8 cellular contexts compared by ENCODE assay signal in genomic region chr19:23394481-23394880, GRCh38. TPM values are rescaled to one million over a fixed set of nuclear protein-coding genes. Genes with fewer than 3 reads are reported as not detected.
DNase-seq lines count a peak whose midpoint lies in the region; ATAC-seq and TF ChIP-seq lines count a peak whose summit lies in the region.
"Not testable (repeated sequence)": the region's sequence is repeated elsewhere in the genome, so short reads cannot be mapped to it uniquely, and the experiment has no call there.

No MANE protein-coding gene starts in this region.

- H3K4me3 Mint-ChIP-seq in CD8-positive, alpha-beta memory T cell = peak overlapping the region; percentile 98 to 100 (median 99)
- H3K4me3 Mint-ChIP-seq in activated naive CD4-positive, alpha-beta T cell treated with anti-CD3 and anti-CD28 coated beads, Interleukin-2, amount 50 U/mL, for 24 hours = peak overlapping the region; percentile 96
- peak overlapping the region; percentile 99 for H3K4me3 Mint-ChIP-seq in endodermal cell
- H3K4me3 Mint-ChIP-seq in stimulated activated naive CD8-positive, alpha-beta T cell treated with anti-CD3 and anti-CD28 coated beads, Interleukin-15, amount 100 ng/mL, for 72 hours = peak overlapping the region; percentile 87 to 97

- peaks cover 44 to 50% (median 44%) of the 10 kb centered on the region in 3 donors for H3K4me1 Mint-ChIP-seq in CD8-positive, alpha-beta memory T cell
- peaks cover 40% of the 10 kb centered on the region for H3K4me1 Mint-ChIP-seq in activated naive CD4-positive, alpha-beta T cell treated with anti-CD3 and anti-CD28 coated beads, Interleukin-2, amount 50 U/mL, for 24 hours
- H3K4me1 Mint-ChIP-seq in endodermal cell = peaks cover 28% of the 10 kb centered on the region
- H3K4me1 Mint-ChIP-seq in stimulated activated naive CD8-positive, alpha-beta T cell treated with anti-CD3 and anti-CD28 coated beads, Interleukin-15, amount 100 ng/mL, for 72 hours = peaks cover 30% of the 10 kb centered on the region

- not testable (repeated sequence) for H3K9me3 Mint-ChIP-seq in CD8-positive, alpha-beta memory T cell; activated naive CD4-positive, alpha-beta T cell treated with anti-CD3 and anti-CD28 coated beads, Interleukin-2, amount 50 U/mL, for 24 hours; endodermal cell
- peaks cover 15 to 16% of the 10 kb centered on the region in 2 donors for H3K9me3 Mint-ChIP-seq in stimulated activated naive CD8-positive, alpha-beta T cell treated with anti-CD3 and anti-CD28 coated beads, Interleukin-15, amount 100 ng/mL, for 72 hours

- CTCF ChIA-PET in CD8-positive, alpha-beta memory T cell (lab: Charles Lee) = interaction anchor here (1.0 to 2.2 kb wide), 3 partner anchors 121 to 364 kb away, joined by 3 to 7 read pairs (median 7); partner anchors contain the start of gene ZNF675

- H3K27ac Mint-ChIP-seq in CD8-positive, alpha-beta memory T cell = peak overlapping the region; percentile 97 to 100 (median 98)
- H3K27ac Mint-ChIP-seq in activated naive CD4-positive, alpha-beta T cell treated with anti-CD3 and anti-CD28 coated beads, Interleukin-2, amount 50 U/mL, for 24 hours = peak overlapping the region; percentile 98
- H3K27ac Mint-ChIP-seq in endodermal cell = peak overlapping the region; percentile 99
- H3K27ac Mint-ChIP-seq in stimulated activated naive CD8-positive, alpha-beta T cell treated with anti-CD3 and anti-CD28 coated beads, Interleukin-15, amount 100 ng/mL, for 72 hours = peak overlapping the region; percentile 96 to 99

- H3K4me2 ChIP-seq in Loucy (ENCODE audit: low read depth, low read length, poor library complexity, severe bottlenecking) = peak overlapping the region; percentile 98

- not testable (repeated sequence) for ATAC-seq in stimulated activated naive CD8-positive, alpha-beta T cell treated with anti-CD3 and anti-CD28 coated beads, Interleukin-15, amount 100 ng/mL, for 72 hours

- H3K36me3 ChIP-seq in CD8-positive, alpha-beta memory T cell (ENCODE audit: insufficient read depth, low read length); Loucy (ENCODE audit: insufficient read depth, low read length); neutrophil: not testable (repeated sequence)
- H3K36me3 ChIP-seq in endodermal cell (ENCODE audit: control insufficient read depth, insufficient read depth, low read length) = peaks cover 26% of the 10 kb centered on the region

- H3K79me2 ChIP-seq in Loucy (ENCODE audit: insufficient read depth, low read length) = peaks cover 54% of the 10 kb centered on the region

- H3K4me3 ChIP-seq in CD8-positive, alpha-beta memory T cell (ENCODE audit: low read length) = peak overlapping the region; percentile 92
- H3K4me3 ChIP-seq in Loucy (ENCODE audit: low read length, poor library complexity, severe bottlenecking) (peak overlapping the region; percentile 97), endodermal cell (ENCODE audit: low read length) (peak overlapping the region; percentile 97), neutrophil (ENCODE audit: low read depth in 1 of 2, low read length in 1 of 2) (peak overlapping the region; percentile 67 to 70)

- H3K9ac ChIP-seq in Loucy (ENCODE audit: low read depth, low read length, poor library complexity, severe bottlenecking) (peak overlapping the region; percentile 97), endodermal cell (ENCODE audit: extremely low read depth, low read length, poor library complexity, severe bottlenecking) (peak overlapping the region; percentile 99)

- H3K9me2 ChIP-seq in Loucy (replicated peaks; ENCODE audit: low read depth, low read length) = not testable (repeated sequence)

- H2AFZ ChIP-seq in Loucy (ENCODE audit: low read length) = peak overlapping the region; percentile 71

- peaks cover 7 to 38% (median 8%) of the 10 kb centered on the region in 3 donors for H3K36me3 Mint-ChIP-seq in CD8-positive, alpha-beta memory T cell
- H3K36me3 Mint-ChIP-seq in activated naive CD4-positive, alpha-beta T cell treated with anti-CD3 and anti-CD28 coated beads, Interleukin-2, amount 50 U/mL, for 24 hours = peaks cover 15% of the 10 kb centered on the region
- peaks cover 20% of the 10 kb centered on the region for H3K36me3 Mint-ChIP-seq in endodermal cell (ENCODE audit: low read depth)

- H4K20me1 ChIP-seq in Loucy (ENCODE audit: insufficient read depth, low read length, poor library complexity, severe bottlenecking) = peaks cover 41% of the 10 kb centered on the region

- H3K9me3 ChIP-seq in CD8-positive, alpha-beta memory T cell (ENCODE audit: low read length); Loucy (ENCODE audit: insufficient read depth, low read depth, low read length); endodermal cell (ENCODE audit: control insufficient read depth, low read length); neutrophil: not testable (repeated sequence)

- peaks cover 24% of the 10 kb centered on the region for H3K4me1 ChIP-seq in CD8-positive, alpha-beta memory T cell (ENCODE audit: insufficient read depth, low read length)
- H3K4me1 ChIP-seq in Loucy (ENCODE audit: insufficient read depth, low read length, poor library complexity, severe bottlenecking) (peaks cover 28% of the 10 kb centered on the region), neutrophil (ENCODE audit: control insufficient read depth in 1 of 2, insufficient read depth in 1 of 2, low read depth in 1 of 2, low read length in 1 of 2) (peaks cover 9 to 16% of the 10 kb centered on the region in 2 experiments)
- not testable (repeated sequence) for H3K4me1 ChIP-seq in endodermal cell (ENCODE audit: control insufficient read depth, insufficient read depth, low read length)

- WGBS in endodermal cell (ENCODE audit: insufficient coverage in 1 of 2, insufficient read length in 1 of 2), 2 experiments = 8 to 23% methylated on average over 4 to 12 of the region's 12 CpGs

- DNase-seq in CD8-positive, alpha-beta memory T cell = peak; percentile 41 to 68 (median 50)
- DNase-seq in endodermal cell = not testable (repeated sequence)
- peak; percentile 57 for DNase-seq in islet precursor cell
- peak; percentile 37 to 54 for DNase-seq in stimulated activated naive CD8-positive, alpha-beta T cell treated with anti-CD3 and anti-CD28 coated beads, Interleukin-15, amount 100 ng/mL, for 72 hours

- TF ChIP-seq CTCF in Loucy (conservative IDR thresholded peaks at IDR 0.05; ENCODE audit: low read length); VCaP (conservative IDR thresholded peaks at IDR 0.05); endodermal cell (conservative IDR thresholded peaks at IDR 0.05); neutrophil (IDR thresholded peaks at IDR 0.05): not testable (repeated sequence)

- POLR2A ChIA-PET in CD8-positive, alpha-beta memory T cell (lab: Charles Lee) = interaction anchor here (0.6 to 2.2 kb wide), 7 partner anchors 21 to 1342 kb away, joined by 3 to 25 read pairs (median 7); partner anchors contain the start of genes ZNF254, ZNF257, ZNF681 and ZNF724

- H3K27me3 ChIP-seq in CD8-positive, alpha-beta memory T cell (ENCODE audit: insufficient read depth, low read length, poor library complexity, severe bottlenecking); Loucy (ENCODE audit: insufficient read depth, low read length, poor library complexity, severe bottlenecking); endodermal cell (ENCODE audit: control insufficient read depth, insufficient read depth, low read length, poor library complexity, severe bottlenecking); neutrophil: not testable (repeated sequence)

- H3F3A ChIP-seq in Loucy (ENCODE audit: low read depth) = not testable (repeated sequence)

- H3K27me3 Mint-ChIP-seq in CD8-positive, alpha-beta memory T cell; activated naive CD4-positive, alpha-beta T cell treated with anti-CD3 and anti-CD28 coated beads, Interleukin-2, amount 50 U/mL, for 24 hours; endodermal cell (ENCODE audit: insufficient read depth); stimulated activated naive CD8-positive, alpha-beta T cell treated with anti-CD3 and anti-CD28 coated beads, Interleukin-15, amount 100 ng/mL, for 72 hours: not testable (repeated sequence)

- peak overlapping the region; percentile 94 for H3K27ac ChIP-seq in CD8-positive, alpha-beta memory T cell (ENCODE audit: low read depth, low read length)
- H3K27ac ChIP-seq in VCaP (peak overlapping the region; percentile 89), endodermal cell (ENCODE audit: low read depth, low read length) (peak overlapping the region; percentile 99), neutrophil (peak overlapping the region; percentile 80)

RNA-seq across cellular contexts. Expression of gene ZNF91, which starts 0.8 kb away (rescaled TPM):
- total RNA-seq in CD8-positive, alpha-beta memory T cell = 10 to 100 TPM; 27.6 to 31.3 TPM
- 48.1 TPM for polyA plus RNA-seq in CD8-positive, alpha-beta memory T cell
- total RNA-seq in endodermal cell = 10 to 100 TPM; 66.9 to 75.4 TPM
- 43.3 TPM for polyA plus RNA-seq in endodermal cell (2013, experiment 1 of 2)
- 44.6 TPM for polyA plus RNA-seq in endodermal cell (2013, experiment 2 of 2)
